8 cellular contexts compared by ENCODE assay signal in genomic region chr18:70491734-70492348, GRCh38.
DNase-seq lines count a peak whose midpoint lies in the region; ATAC-seq and TF ChIP-seq lines count a peak whose summit lies in the region.

No MANE protein-coding gene starts in this region.

- no peak for TF ChIP-seq POLR2A in GM18505 (IDR thresholded peaks at IDR 0.05; ENCODE audit: borderline replicate concordance, extremely low read depth, insufficient read depth, insufficient read length)

- peak; percentile 36 to 51 for DNase-seq in AML-193 (lab: John Stamatoyannopoulos, UW)
- DNase-seq in NCI-H1930 (lab: John Stamatoyannopoulos, UW), result peak; percentile 8 to 25
- DNase-seq in effector CD4-positive, alpha-beta T cell, result peak; percentile 28
- DNase-seq in mucosa of descending colon, result peak in 2 of 3 donors; percentile 35 to 88
- peak; percentile 93 for DNase-seq in superior temporal gyrus (ENCODE audit: extremely low spot score)

- ATAC-seq in GM18505 (IDR thresholded peaks at IDR 0.05; ENCODE audit: unreplicated experiment) (peak; percentile 73), HG02884 (IDR thresholded peaks at IDR 0.05; ENCODE audit: unreplicated experiment) (peak; percentile 91), mucosa of descending colon (peak; percentile 84)
- peak; percentile 38 to 57 for ATAC-seq in activated CD4-positive, CD25-positive, alpha-beta regulatory T cell treated with anti-CD3 and anti-CD28 coated beads, Interleukin-2, amount 50 U/mL, for 24 hours

- H3K4me3 ChIP-seq in mucosa of descending colon, result no peak overlapping the region

- peak; percentile 40 for TF ChIP-seq CTCF in mucosa of descending colon (IDR thresholded peaks at IDR 0.05)

- H3K4me1 ChIP-seq in mucosa of descending colon (ENCODE audit: low read depth), result no peaks in the 10 kb centered on the region

- intact Hi-C loops in mucosa of descending colon (cut with DNase I, micrococcal nuclease), result no loop called here

- no peaks in the 10 kb centered on the region for H3K9me3 ChIP-seq in mucosa of descending colon

- H3K36me3 ChIP-seq in mucosa of descending colon (ENCODE audit: low read depth), result no peaks in the 10 kb centered on the region

Comparison
In these comparisons a context has a peak if more than half of its experiments do, and no peak if none do; other contexts are left out.
1. DNase-seq: peak in every context shown above with its lines; median percentile 93 in superior temporal gyrus; 62 in mucosa of descending colon; 44 in AML-193; 28 in effector CD4-positive, alpha-beta T cell; 16 in NCI-H1930.